Comparison of ENCODE assay signal across 8 cellular contexts in genomic region chr4:48697516-48697915, GRCh38.
A peak's percentile ranks its signal among the peaks of the same experiment; 100 is the strongest.
DNase-seq lines count a peak whose midpoint lies in the region; ATAC-seq and TF ChIP-seq lines count a peak whose summit lies in the region.
"Not testable (repeated sequence)": the region's sequence is repeated elsewhere in the genome, so short reads cannot be mapped to it uniquely, and the experiment has no call there.

No MANE protein-coding gene starts in this region.

- not testable (repeated sequence) for H3K18ac ChIP-seq in IMR-90 (ENCODE audit: low read depth, low read length)

- not testable (repeated sequence) for H3K9ac ChIP-seq in IMR-90 (ENCODE audit: low read depth, low read length); neural progenitor cell
- peak overlapping the region; percentile 79 for H3K9ac ChIP-seq in mammary epithelial cell (ENCODE audit: insufficient read depth, low read length)
- peak overlapping the region; percentile 69 for H3K9ac ChIP-seq in skeletal muscle satellite cell (ENCODE audit: low read depth, low read length)

- DNase-seq in CD4-positive, alpha-beta T cell; IMR-90; SJSA1 (ENCODE audit: low read depth in 1 of 2, low spot score in 2 of 2); mammary epithelial cell; epithelial cell of prostate (ENCODE audit: low read depth, low spot score); memory B cell (ENCODE audit: low spot score in 2 of 2); neural progenitor cell (ENCODE audit: low spot score): not testable (repeated sequence)

- BruUV-seq in IMR-90 (replicated peaks; lab: Mats Ljungman, UMichigan); mammary epithelial cell (replicated peaks; lab: Mats Ljungman, UMichigan): not testable (repeated sequence)

- H3F3A ChIP-seq in neural progenitor cell (ENCODE audit: low read depth) = not testable (repeated sequence)

- peaks cover 76% of the 10 kb centered on the region for H3K4me1 Mint-ChIP-seq in CD4-positive, alpha-beta T cell (ENCODE audit: low read depth)
- H3K4me1 Mint-ChIP-seq in memory B cell (peaks cover 36% of the 10 kb centered on the region), neural progenitor cell (peaks cover 22% of the 10 kb centered on the region)

- H3K14ac ChIP-seq in IMR-90 (replicated peaks; ENCODE audit: low read depth, low read length) = not testable (repeated sequence)

- not testable (repeated sequence) for H4K91ac ChIP-seq in IMR-90 (ENCODE audit: insufficient read depth, low read depth, low read length)

- peaks cover 5 to 54% of the 10 kb centered on the region in 2 experiments for H3K79me1 ChIP-seq in IMR-90 (ENCODE audit: low read depth in 1 of 2, low read length in 2 of 2)

- H3K27me3 ChIP-seq in CD4-positive, alpha-beta T cell (ENCODE audit: control insufficient read depth, insufficient read depth, low read length); IMR-90 (ENCODE audit: control insufficient read depth, insufficient read depth, low read length); SJSA1 (replicated peaks); mammary epithelial cell (ENCODE audit: insufficient read depth, low read length); neural progenitor cell; skeletal muscle satellite cell (ENCODE audit: control insufficient read depth, insufficient read depth, low read length): not testable (repeated sequence)

- H4K5ac ChIP-seq in IMR-90 (ENCODE audit: low read depth, low read length) = not testable (repeated sequence)

- H3K27ac ChIP-seq in CD4-positive, alpha-beta T cell (ENCODE audit: low read depth, low read length); IMR-90 (ENCODE audit: insufficient read depth, low read length): not testable (repeated sequence)
- peak overlapping the region; percentile 87 for H3K27ac ChIP-seq in SJSA1
- peak overlapping the region; percentile 100 for H3K27ac ChIP-seq in mammary epithelial cell (ENCODE audit: insufficient read depth, low read depth, low read length)
- peak overlapping the region; percentile 98 for H3K27ac ChIP-seq in epithelial cell of prostate
- H3K27ac ChIP-seq in neural progenitor cell = peak overlapping the region; percentile 73

- H3K4me3 Mint-ChIP-seq in CD4-positive, alpha-beta T cell; memory B cell; neural progenitor cell: not testable (repeated sequence)

- H3K27ac Mint-ChIP-seq in CD4-positive, alpha-beta T cell = peak overlapping the region; percentile 19
- peak overlapping the region; percentile 60 for H3K27ac Mint-ChIP-seq in memory B cell
- not testable (repeated sequence) for H3K27ac Mint-ChIP-seq in neural progenitor cell

- CTCF ChIA-PET in CD4-positive, alpha-beta T cell (lab: Charles Lee); IMR-90 (lab: Yijun Ruan, JAX): not testable (repeated sequence)
- CTCF ChIA-PET in mammary epithelial cell (lab: Charles Lee; ENCODE audit: low non-redundant PET) = interaction anchor here (0.8 kb wide), 1 partner anchor 31 kb away, joined by 3 read pairs; no protein-coding TSS in a partner anchor

- not testable (repeated sequence) for H3K4me3 ChIP-seq in IMR-90 (ENCODE audit: insufficient read depth, low read depth, low read length); SJSA1; mammary epithelial cell (replicated peaks in 1 of 3; ENCODE audit: insufficient read depth in 1 of 3, low read depth in 2 of 3, low read length in 3 of 3); neural progenitor cell
- peak overlapping the region; percentile 21 for H3K4me3 ChIP-seq in skeletal muscle satellite cell (ENCODE audit: low read length)

- H4K20me1 ChIP-seq in IMR-90 (ENCODE audit: insufficient read depth, low read length) = peaks cover 10% of the 10 kb centered on the region; the same call in 1 of the 2 replicates
- H4K20me1 ChIP-seq in mammary epithelial cell (ENCODE audit: insufficient read depth, low read length) = not testable (repeated sequence)
- peaks cover 65% of the 10 kb centered on the region for H4K20me1 ChIP-seq in neural progenitor cell (ENCODE audit: low read depth)

- dilution Hi-C loops in IMR-90 (cut with HindIII; ENCODE audit: low sequenced_read_pairs, unreplicated experiment); mammary epithelial cell (cut with HindIII; ENCODE audit: low sequenced_read_pairs): not testable (repeated sequence)

- not testable (repeated sequence) for H3K4me2 ChIP-seq in IMR-90 (ENCODE audit: low read depth, low read length); neural progenitor cell
- peak overlapping the region; percentile 80 for H3K4me2 ChIP-seq in mammary epithelial cell (ENCODE audit: insufficient read depth, low read depth, low read length)
- H3K4me2 ChIP-seq in skeletal muscle satellite cell (ENCODE audit: low read length) = peak overlapping the region; percentile 78

- POLR2A ChIA-PET in CD4-positive, alpha-beta T cell (lab: Charles Lee); IMR-90 (lab: Charles Lee; ENCODE audit: unreplicated experiment): not testable (repeated sequence)

- intact Hi-C loops in CD4-positive, alpha-beta T cell (cut with DNase I, micrococcal nuclease) = loop anchor here in 1 of 2 experiments (5.0 to 10.0 kb wide), 2 partner anchors 80 to 137 kb away; partner anchors contain the start of gene OCIAD1
- intact Hi-C loops in IMR-90 (cut with micrococcal nuclease) = not testable (repeated sequence)
- intact Hi-C loops in mammary epithelial cell (cut with micrococcal nuclease) = loop anchor here (5.0 kb wide), 1 partner anchor 135 kb away; the partner anchor contains the start of gene OCIAD1

- not testable (repeated sequence) for TF ChIP-seq CTCF in CD4-positive, alpha-beta T cell (IDR thresholded peaks at IDR 0.05); IMR-90 (conservative IDR thresholded peaks at IDR 0.05; ENCODE audit: low read depth, low read length); mammary epithelial cell (conservative IDR thresholded peaks at IDR 0.05 in 1 of 2, IDR thresholded peaks at IDR 0.05 in 1 of 2; ENCODE audit: extremely low read depth in 1 of 2, insufficient read depth in 1 of 2, low read depth in 1 of 2, low read length in 2 of 2); neural progenitor cell (IDR thresholded peaks at IDR 0.05)

- TF ChIP-seq POLR2A in IMR-90 (IDR thresholded peaks at IDR 0.05; ENCODE audit: low read depth, low read length) = not testable (repeated sequence)

- peaks cover 10% of the 10 kb centered on the region for H3K9me1 ChIP-seq in IMR-90 (ENCODE audit: insufficient read depth, low read length)

- peaks cover 25% of the 10 kb centered on the region for H3K36me3 Mint-ChIP-seq in CD4-positive, alpha-beta T cell (ENCODE audit: low read depth)
- not testable (repeated sequence) for H3K36me3 Mint-ChIP-seq in memory B cell, neural progenitor cell

- 0 out of 2 replicates have a peak overlapping the region, but pooled peaks have one; percentile 54 for H3K56ac ChIP-seq in IMR-90 (ENCODE audit: extremely low read depth, insufficient read depth, low read length)

- peak overlapping the region; percentile 69; the same call in 1 of the 2 replicates for H3K23ac ChIP-seq in IMR-90 (ENCODE audit: low read depth, low read length)

- H3K4me1 ChIP-seq in IMR-90 (ENCODE audit: control insufficient read depth, insufficient read depth, low read length) = not testable (repeated sequence)
- H3K4me1 ChIP-seq in SJSA1 (replicated peaks) = peaks cover 28% of the 10 kb centered on the region
- peaks cover 46% of the 10 kb centered on the region for H3K4me1 ChIP-seq in mammary epithelial cell (ENCODE audit: insufficient read depth, low read length)
- H3K4me1 ChIP-seq in neural progenitor cell = peaks cover 41% of the 10 kb centered on the region
- H3K4me1 ChIP-seq in skeletal muscle satellite cell (ENCODE audit: control insufficient read depth, insufficient read depth, low read length) = peaks cover 39% of the 10 kb centered on the region

- H2AFZ ChIP-seq in IMR-90 (replicated peaks; ENCODE audit: low read length, poor library complexity); mammary epithelial cell (ENCODE audit: low read depth, low read length); neural progenitor cell (replicated peaks): not testable (repeated sequence)

- no CpG with 5 or more reads among the region's 6 CpGs for WGBS in IMR-90 (ENCODE audit: extremely low coverage in 2 of 2, insufficient read length in 1 of 2), 2 experiments
- 100% methylated on average over 6 of the region's 6 CpGs for WGBS in mammary epithelial cell (ENCODE audit: low coverage, missing lambda C conversion rate)

- peak overlapping the region; percentile 83; the same call in 1 of the 2 replicates for H2BK120ac ChIP-seq in IMR-90 (ENCODE audit: low read depth, low read length)

- ATAC-seq in CD4-positive, alpha-beta T cell (ENCODE audit: poor library complexity); IMR-90 (ENCODE audit: low read depth); memory B cell (ENCODE audit: low read depth): not testable (repeated sequence)

- not testable (repeated sequence) for H3K9me3 Mint-ChIP-seq in CD4-positive, alpha-beta T cell; memory B cell; neural progenitor cell

- TF ChIP-seq RAD21 in IMR-90 (IDR thresholded peaks at IDR 0.05; ENCODE audit: low read length) = not testable (repeated sequence)

- 0 out of 4 replicates have a peak overlapping the region, but pooled peaks of 1 of the 2 experiments have one; percentile 32 for H4K8ac ChIP-seq in IMR-90 (ENCODE audit: low read depth in 2 of 2, low read length in 2 of 2)

- H2AK5ac ChIP-seq in IMR-90 (ENCODE audit: low read depth, low read length) = not testable (repeated sequence)

- not testable (repeated sequence) for H3K27me3 Mint-ChIP-seq in CD4-positive, alpha-beta T cell; memory B cell; neural progenitor cell (ENCODE audit: insufficient read depth, low read depth)

- H3K9me3 ChIP-seq in CD4-positive, alpha-beta T cell (ENCODE audit: control insufficient read depth, low read length); IMR-90 (ENCODE audit: control insufficient read depth, insufficient read depth, low read length); SJSA1 (replicated peaks); mammary epithelial cell (replicated peaks; ENCODE audit: insufficient read depth, low read length); neural progenitor cell (ENCODE audit: low read depth); skeletal muscle satellite cell (replicated peaks; ENCODE audit: low read length): not testable (repeated sequence)

- not testable (repeated sequence) for H2AK9ac ChIP-seq in IMR-90 (replicated peaks; ENCODE audit: low read depth, low read length, poor library complexity)

- peak overlapping the region; percentile 87; the same call in 1 of the 2 replicates for H2BK20ac ChIP-seq in IMR-90 (ENCODE audit: low read depth, low read length)

- peak overlapping the region; percentile 82 for H2BK15ac ChIP-seq in IMR-90 (ENCODE audit: low read depth, low read length)

- H3K4ac ChIP-seq in IMR-90 (ENCODE audit: low read depth, low read length) = peak overlapping the region; percentile 87; the same call in 1 of the 2 replicates

- in situ Hi-C loops in IMR-90 (cut with MboI; ENCODE audit: low sequenced_read_pairs) = not testable (repeated sequence)
- in situ Hi-C loops in mammary epithelial cell (cut with MboI; ENCODE audit: low sequenced_read_pairs in 2 of 2) = loop anchor here in 1 of 2 donors (10.0 kb wide), 1 partner anchor 87 kb away; the partner anchor contains the start of gene FRYL

- H2BK5ac ChIP-seq in IMR-90 (ENCODE audit: low read depth, low read length, poor library complexity, severe bottlenecking) = peak overlapping the region; percentile 79

- H3K79me2 ChIP-seq in mammary epithelial cell (ENCODE audit: insufficient read depth, low read length) (peaks cover 65% of the 10 kb centered on the region), neural progenitor cell (ENCODE audit: low read depth) (peaks cover 93% of the 10 kb centered on the region)

- not testable (repeated sequence) for H3K36me3 ChIP-seq in IMR-90 (ENCODE audit: control insufficient read depth, insufficient read depth, low read length); SJSA1; mammary epithelial cell (ENCODE audit: insufficient read depth, low read length); neural progenitor cell; skeletal muscle satellite cell (ENCODE audit: insufficient read depth, low read length)
